In the genomic region with DNA sequence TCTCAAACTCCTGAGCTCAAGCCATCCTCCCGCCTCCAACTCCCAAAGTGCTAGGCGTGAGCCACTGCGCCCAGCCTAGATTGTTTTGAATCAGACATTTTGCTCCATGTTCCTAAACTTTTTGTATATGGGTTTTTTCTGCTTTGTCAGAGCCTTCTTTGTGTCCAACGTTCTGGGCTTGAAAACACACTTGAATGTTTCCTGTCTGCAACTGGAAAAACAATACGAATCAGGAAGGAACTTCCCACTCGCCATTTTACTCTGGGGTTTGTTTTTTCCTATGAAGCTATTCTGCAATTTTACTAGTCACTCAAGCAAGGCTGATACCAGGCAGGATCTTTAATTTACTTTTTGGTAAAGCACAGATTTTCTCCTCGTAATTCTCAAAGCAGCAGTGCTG, we compare ENCODE assay signal across 12 cellular contexts. TPM values are rescaled to one million over a fixed set of nuclear protein-coding genes. Genes with fewer than 3 reads are reported as not detected.
DNase-seq lines count a peak whose midpoint lies in the region; ATAC-seq and TF ChIP-seq lines count a peak whose summit lies in the region.
"Had no signal": no experiment of that assay in that cellular context is flagged by ENCODE, and none has a peak within 500 bp of the region (broad histone marks: within the 10 kb centered on the region; RNA-seq: fewer than 3 reads in every experiment).

No MANE protein-coding gene starts in this region.

- no peaks in the 10 kb centered on the region for H3K9me3 Mint-ChIP-seq in effector memory CD8-positive, alpha-beta T cell
- peaks cover 7% of the 10 kb centered on the region for H3K9me3 Mint-ChIP-seq in nephron progenitor cell

- ATAC-seq in right cardiac atrium (peak in 1 of 2 donors; percentile 39), left ventricle myocardium superior (no peak), HG02623 (IDR thresholded peaks at IDR 0.05; ENCODE audit: unreplicated experiment) (no peak)
- ATAC-seq in effector memory CD8-positive, alpha-beta T cell (replicated peaks), result no peak

- H3K9me3 ChIP-seq in right cardiac atrium (ENCODE audit: control insufficient read depth, low read length) (no peaks in the 10 kb centered on the region), uterus (no peaks in the 10 kb centered on the region)

- TF ChIP-seq POLR2A in uterus (IDR thresholded peaks at IDR 0.05), result no peak

- H3K27ac ChIP-seq in right cardiac atrium (ENCODE audit: low read length) (peak overlapping the region; percentile 74), uterus (peak overlapping the region; percentile 26 to 65)
- H3K27ac ChIP-seq: WERI-Rb-1 had no signal

- H3K4me1 Mint-ChIP-seq in effector memory CD8-positive, alpha-beta T cell (ENCODE audit: low read depth in 2 of 2), result peaks cover 26 to 62% of the 10 kb centered on the region in 2 donors
- peaks cover 31% of the 10 kb centered on the region for H3K4me1 Mint-ChIP-seq in nephron progenitor cell

- H3K36me3 ChIP-seq in uterus, result no peaks in the 10 kb centered on the region
- H3K36me3 ChIP-seq: WERI-Rb-1 had no signal

- H3K27me3 Mint-ChIP-seq in effector memory CD8-positive, alpha-beta T cell, result no peaks in the 10 kb centered on the region
- H3K27me3 Mint-ChIP-seq in nephron progenitor cell (ENCODE audit: low read depth, poor library complexity), result no peaks in the 10 kb centered on the region

- H3K36me3 Mint-ChIP-seq in effector memory CD8-positive, alpha-beta T cell (ENCODE audit: insufficient read depth), result peaks cover 6% of the 10 kb centered on the region
- H3K36me3 Mint-ChIP-seq in nephron progenitor cell (ENCODE audit: low read depth), result peaks cover 14% of the 10 kb centered on the region

- no peak overlapping the region for H3K4me3 Mint-ChIP-seq in effector memory CD8-positive, alpha-beta T cell
- no peak overlapping the region for H3K4me3 Mint-ChIP-seq in nephron progenitor cell

- H3K4me3 ChIP-seq in right cardiac atrium (ENCODE audit: low read length) (no peak overlapping the region), uterus (no peak overlapping the region)

- peak overlapping the region; percentile 25 to 80 for H3K27ac Mint-ChIP-seq in effector memory CD8-positive, alpha-beta T cell
- peak overlapping the region; percentile 46 for H3K27ac Mint-ChIP-seq in nephron progenitor cell

- TF ChIP-seq CTCF in nephron progenitor cell (IDR thresholded peaks at IDR 0.05) (no peak), uterus (IDR thresholded peaks at IDR 0.05) (no peak)

- DNase-seq in right cardiac atrium (no peak), left ventricle myocardium superior (no peak), nephron progenitor cell (no peak), uterus (no peak), HK-2 (ENCODE audit: unreplicated experiment) (no peak), NCI-H82 (lab: John Stamatoyannopoulos, UW) (no peak)
- no peak for DNase-seq in effector memory CD8-positive, alpha-beta T cell
- DNase-seq: NCI-H510A; SHP77 treated with DMSO at 0.1 percent for 48 hours; stimulated activated CD4-positive, alpha-beta T cell treated with anti-CD3 and anti-CD28 coated beads, Interleukin-2, amount 100 ng/mL, for 48 hours; WERI-Rb-1 had no signal

- 53% methylated on average over 7 of the region's 7 CpGs for WGBS in right cardiac atrium

- intact Hi-C loops in right cardiac atrium (cut with DNase I), result no loop called here
- intact Hi-C loops in left ventricle myocardium superior (cut with micrococcal nuclease), result no loop called here
- intact Hi-C loops in uterus (cut with DNase I; ENCODE audit: low total_unique reads), result no loop called here

- H3K27me3 ChIP-seq in right cardiac atrium (ENCODE audit: control insufficient read depth, insufficient read depth) (no peaks in the 10 kb centered on the region), uterus (no peaks in the 10 kb centered on the region)

- H3K4me1 ChIP-seq in right cardiac atrium (ENCODE audit: control insufficient read depth, insufficient read depth, low read length) (peaks cover 26% of the 10 kb centered on the region), uterus (peaks cover 11 to 31% of the 10 kb centered on the region in 2 donors)

RNA-seq across cellular contexts. Expression of gene ARHGAP17, which starts 31.6 kb away (rescaled TPM):
- total RNA-seq in right cardiac atrium (10 to 100 TPM; 45.4 to 58.2 (median 52.6) TPM), left ventricle myocardium superior (72.2 TPM), uterus (100 to 1,000 TPM in 1 of 4 donors, 10 to 100 TPM in 3; 50.3 to 123 (median 82.5) TPM)
- 33.5 TPM for polyA plus RNA-seq in right cardiac atrium
